Comparison of ENCODE assay signal across 31 cellular contexts in genomic region chr11:102153082-102153481, GRCh38. TPM values are rescaled to one million over a fixed set of nuclear protein-coding genes. Genes with fewer than 3 reads are reported as not detected.
"Had no signal": no experiment of that assay in that cellular context is flagged by ENCODE, and none has a peak within 500 bp of the region (broad histone marks: within the 10 kb centered on the region; RNA-seq: fewer than 3 reads in every experiment).

No MANE protein-coding gene starts in this region.

- H3K36me3 ChIP-seq: heart left ventricle, lower lobe of right lung, stomach, suprapubic skin, tibial artery had no signal

- H3K27me3 ChIP-seq: esophagus squamous epithelium, heart left ventricle, stomach, suprapubic skin, tibial artery had no signal

- H3K4me3 ChIP-seq: esophagus squamous epithelium, heart left ventricle, lower lobe of right lung, stomach, suprapubic skin, tibial artery had no signal

- H3K4me1 Mint-ChIP-seq: activated CD4-positive, alpha-beta T cell treated with anti-CD3 and anti-CD28 coated beads, Interleukin-2, amount 10 ng/mL, durations not matched to agents 24 days and 14 days; activated naive CD4-positive, alpha-beta T cell treated with anti-CD3 and anti-CD28 coated beads, Interleukin-2, amount 10 ng/mL, durations not matched to agents 7 days and 5 days; activated naive CD8-positive, alpha-beta T cell treated with anti-CD3 and anti-CD28 coated beads, Interleukin-2, amount 10 ng/mL, durations not matched to agents 7 days and 5 days; central memory CD8-positive, alpha-beta T cell; natural killer cell; stimulated activated memory B cell treated with anti-CD40 and anti-IgM and Interleukin-4, amounts not matched to agents 10 μg/mL and 1 μg/mL and 100 μg/mL, for 72 hours had no signal

- H3K27me3 Mint-ChIP-seq: activated CD4-positive, alpha-beta memory T cell treated with anti-CD3 and anti-CD28 coated beads for 36 hours; activated naive CD4-positive, alpha-beta T cell treated with anti-CD3 and anti-CD28 coated beads, Interleukin-2, amount 10 ng/mL, durations not matched to agents 7 days and 5 days; stimulated activated memory B cell treated with anti-CD40 and anti-IgM and Interleukin-4, amounts not matched to agents 10 μg/mL and 1 μg/mL and 100 μg/mL, for 72 hours had no signal

- DNase-seq: activated CD4-positive, alpha-beta memory T cell treated with anti-CD3 and anti-CD28 coated beads for 36 hours; activated CD4-positive, alpha-beta T cell treated with anti-CD3 and anti-CD28 coated beads, Interleukin-2, amount 10 ng/mL, durations not matched to agents 24 days and 14 days; activated CD4-positive, CD25-positive, alpha-beta regulatory T cell treated with anti-CD3 and anti-CD28 coated beads, Interleukin-2, amount 50 U/mL, for 72 hours; activated CD8-positive, alpha-beta memory T cell treated with anti-CD3 and anti-CD28 coated beads, Interleukin-2, amount 50 U/mL, for 4 hours; activated gamma-delta T cell; activated naive CD4-positive, alpha-beta T cell treated with anti-CD3 and anti-CD28 coated beads, Interleukin-2, amount 10 ng/mL, durations not matched to agents 7 days and 5 days; activated naive CD8-positive, alpha-beta T cell treated with anti-CD3 and anti-CD28 coated beads, Interleukin-2, amount 10 ng/mL, durations not matched to agents 7 days and 5 days; activated T-cell treated with anti-CD3 and anti-CD28 coated beads, Interleukin-2, amount 50 U/mL, for 1 hour; amniotic stem cell; dermis blood vessel endothelial cell; effector CD8-positive, alpha-beta T cell; esophagus squamous epithelium; heart left ventricle; hypothalamus; lower lobe of right lung; mesenchymal stem cell; natural killer cell; retina; small intestine; stimulated activated CD4-positive, alpha-beta T cell treated with anti-CD3 and anti-CD28 coated beads, Interleukin-1b, Interleukin-23, amount 100 ng/mL, for 48 hours; stimulated activated CD4-positive, alpha-beta T cell treated with anti-CD3 and anti-CD28 coated beads, Interleukin-4, amount 100 ng/mL, for 4 hours; stimulated activated CD8-positive, alpha-beta memory T cell treated with anti-CD3 and anti-CD28 coated beads, Interleukin-4, amount 100 ng/mL, for 48 hours; stomach; T-helper 2 cell; tibial artery had no signal

- H3K27ac Mint-ChIP-seq: activated CD4-positive, alpha-beta memory T cell treated with anti-CD3 and anti-CD28 coated beads for 36 hours; activated CD4-positive, alpha-beta T cell treated with anti-CD3 and anti-CD28 coated beads, Interleukin-2, amount 10 ng/mL, durations not matched to agents 24 days and 14 days; activated naive CD4-positive, alpha-beta T cell treated with anti-CD3 and anti-CD28 coated beads, Interleukin-2, amount 10 ng/mL, durations not matched to agents 7 days and 5 days; activated naive CD8-positive, alpha-beta T cell treated with anti-CD3 and anti-CD28 coated beads, Interleukin-2, amount 10 ng/mL, durations not matched to agents 7 days and 5 days; natural killer cell; stimulated activated memory B cell treated with anti-CD40 and anti-IgM and Interleukin-4, amounts not matched to agents 10 μg/mL and 1 μg/mL and 100 μg/mL, for 72 hours had no signal

- H3K27ac ChIP-seq: epithelial cell of prostate, esophagus squamous epithelium, heart left ventricle, lower lobe of right lung, suprapubic skin had no signal

- H3K9me3 ChIP-seq: esophagus squamous epithelium, heart left ventricle, lower lobe of right lung, stomach, suprapubic skin, tibial artery had no signal

- ATAC-seq: heart left ventricle; left lobe of liver; lower lobe of right lung; natural killer cell; sciatic nerve; stimulated activated memory B cell treated with anti-CD40 and anti-IgM and Interleukin-4, amounts not matched to agents 10 μg/mL and 1 μg/mL and 100 μg/mL, for 72 hours had no signal

- H3K9me3 Mint-ChIP-seq: activated CD4-positive, alpha-beta memory T cell treated with anti-CD3 and anti-CD28 coated beads for 36 hours; activated CD4-positive, alpha-beta T cell treated with anti-CD3 and anti-CD28 coated beads, Interleukin-2, amount 10 ng/mL, durations not matched to agents 24 days and 14 days; activated naive CD4-positive, alpha-beta T cell treated with anti-CD3 and anti-CD28 coated beads, Interleukin-2, amount 10 ng/mL, durations not matched to agents 7 days and 5 days; activated naive CD8-positive, alpha-beta T cell treated with anti-CD3 and anti-CD28 coated beads, Interleukin-2, amount 10 ng/mL, durations not matched to agents 7 days and 5 days; central memory CD8-positive, alpha-beta T cell; stimulated activated memory B cell treated with anti-CD40 and anti-IgM and Interleukin-4, amounts not matched to agents 10 μg/mL and 1 μg/mL and 100 μg/mL, for 72 hours had no signal

- H3K36me3 Mint-ChIP-seq: activated CD4-positive, alpha-beta memory T cell treated with anti-CD3 and anti-CD28 coated beads for 36 hours; activated naive CD4-positive, alpha-beta T cell treated with anti-CD3 and anti-CD28 coated beads, Interleukin-2, amount 10 ng/mL, durations not matched to agents 7 days and 5 days; activated naive CD8-positive, alpha-beta T cell treated with anti-CD3 and anti-CD28 coated beads, Interleukin-2, amount 10 ng/mL, durations not matched to agents 7 days and 5 days; natural killer cell; stimulated activated memory B cell treated with anti-CD40 and anti-IgM and Interleukin-4, amounts not matched to agents 10 μg/mL and 1 μg/mL and 100 μg/mL, for 72 hours had no signal

- H3K4me3 Mint-ChIP-seq: activated CD4-positive, alpha-beta memory T cell treated with anti-CD3 and anti-CD28 coated beads for 36 hours; activated CD4-positive, alpha-beta T cell treated with anti-CD3 and anti-CD28 coated beads, Interleukin-2, amount 10 ng/mL, durations not matched to agents 24 days and 14 days; activated naive CD4-positive, alpha-beta T cell treated with anti-CD3 and anti-CD28 coated beads, Interleukin-2, amount 10 ng/mL, durations not matched to agents 7 days and 5 days; activated naive CD8-positive, alpha-beta T cell treated with anti-CD3 and anti-CD28 coated beads, Interleukin-2, amount 10 ng/mL, durations not matched to agents 7 days and 5 days; central memory CD8-positive, alpha-beta T cell; natural killer cell; stimulated activated memory B cell treated with anti-CD40 and anti-IgM and Interleukin-4, amounts not matched to agents 10 μg/mL and 1 μg/mL and 100 μg/mL, for 72 hours had no signal

RNA-seq across cellular contexts. Expression of gene YAP1, which starts 42.8 kb away (rescaled TPM):
- total RNA-seq: activated CD4-positive, alpha-beta T cell treated with anti-CD3 and anti-CD28 coated beads, Interleukin-2, amount 10 ng/mL, durations not matched to agents 24 days and 14 days; natural killer cell had no signal
